1 cellular context compared by ENCODE assay signal in genomic region chr5:58457040-58457439, GRCh38.
TF ChIP-seq lines count a peak whose summit lies in the region.

No MANE protein-coding gene starts in this region.

TF ChIP-seq in IMR-90, 13 proteins besides CTCF, POLR2A, EP300 and RAD21 (continued from another document):
- no peak for TF ChIP-seq USF2 (IDR thresholded peaks at IDR 0.05; ENCODE audit: low read depth, low read length)
